Comparison of ENCODE assay signal across 9 cellular contexts in the genomic region with DNA sequence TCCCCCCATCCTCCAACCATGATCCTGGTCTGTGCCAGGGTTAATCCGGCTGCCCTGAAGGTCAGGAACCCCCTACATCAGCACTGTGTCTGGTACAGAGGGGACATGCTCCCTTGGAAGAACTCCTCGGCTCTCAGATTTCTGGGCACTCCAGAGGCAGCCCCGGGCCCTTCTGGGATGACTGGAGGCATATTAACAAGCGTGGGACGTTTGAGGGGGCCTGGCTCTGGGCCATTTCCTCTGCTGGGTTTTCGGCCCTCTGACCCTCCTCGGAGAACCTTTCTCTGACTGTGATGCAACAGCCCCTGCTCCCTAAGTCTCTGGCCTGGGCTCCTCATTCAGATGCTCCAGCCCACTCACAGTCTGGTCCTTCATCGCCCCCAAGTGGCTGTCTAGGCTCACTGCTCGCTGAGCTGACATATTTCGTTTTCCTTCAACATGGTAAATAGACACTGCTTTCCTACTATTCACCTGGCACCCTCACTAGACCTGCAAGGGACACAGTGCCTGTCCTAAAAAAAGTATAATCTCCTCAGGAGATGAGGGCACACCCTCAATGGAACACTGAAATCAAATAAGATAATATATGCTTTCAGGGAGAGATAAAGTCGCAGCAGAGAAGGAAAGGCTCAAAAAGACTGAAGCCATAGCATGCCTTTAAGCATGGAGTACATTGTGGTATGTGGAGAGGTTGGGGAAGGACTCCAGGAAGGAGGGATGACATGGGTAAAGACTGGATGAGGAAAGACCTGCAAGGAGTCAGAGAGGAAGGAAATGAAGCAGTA.
A peak's percentile ranks its signal among the peaks of the same experiment; 100 is the strongest.
DNase-seq lines count a peak whose midpoint lies in the region; ATAC-seq, FAIRE-seq and TF ChIP-seq lines count a peak whose summit lies in the region.
"Had no signal": no experiment of that assay in that cellular context is flagged by ENCODE, and none has a peak within 500 bp of the region (broad histone marks: within the 10 kb centered on the region; RNA-seq: fewer than 3 reads in every experiment).

No MANE protein-coding gene starts in this region.

- FAIRE-seq in kidney (lab: Jason Lieb, UNC), result no peak
- FAIRE-seq: islet of Langerhans had no signal

- no TSS peak for BruUV-seq in Panc1 (replicated peaks; lab: Mats Ljungman, UMichigan)
- no TSS peak for BruUV-seq in mammary epithelial cell (replicated peaks; lab: Mats Ljungman, UMichigan)

- no peaks in the 10 kb centered on the region for H3K36me3 ChIP-seq in Panc1 (ENCODE audit: control insufficient read depth, insufficient read depth, low read length)
- no peaks in the 10 kb centered on the region for H3K36me3 ChIP-seq in mammary epithelial cell (ENCODE audit: insufficient read depth, low read length)
- H3K36me3 ChIP-seq in kidney (ENCODE audit: control insufficient read depth in 1 of 2, insufficient read depth in 2 of 2, low read length in 2 of 2), result no peaks in the 10 kb centered on the region

- no peaks in the 10 kb centered on the region for H4K20me1 ChIP-seq in mammary epithelial cell (ENCODE audit: insufficient read depth, low read length)

- in situ Hi-C loops in Panc1 (cut with HindIII; ENCODE audit: low pct_unique_long_range_greater_than_20kb, low sequenced_read_pairs), result no loop called here
- in situ Hi-C loops in mammary epithelial cell (cut with MboI; ENCODE audit: low sequenced_read_pairs in 2 of 2), result loop anchor here (10.0 to 25.0 kb wide), 3 partner anchors 405 to 508 kb away; a partner anchor contains a TSS

- H3K9me3 Mint-ChIP-seq in stimulated activated effector memory CD8-positive, alpha-beta T cell treated with anti-CD3 and anti-CD28 coated beads, Interleukin-12 subunit alpha, Interleukin-12 subunit beta, amount 100 ng/mL, for 72 hours, result no peaks in the 10 kb centered on the region

- H3K4me3 ChIP-seq in Panc1 (ENCODE audit: low read depth in 2 of 2, low read length in 2 of 2) (no peak overlapping the region), mammary epithelial cell (replicated peaks in 1 of 3; ENCODE audit: insufficient read depth in 1 of 3, low read depth in 2 of 3, low read length in 3 of 3) (no peak overlapping the region), kidney (ENCODE audit: low read length in 2 of 2) (no peak overlapping the region)

- CTCF ChIA-PET in Panc1 (lab: Charles Lee), result interaction anchor here (1.7 to 1.8 kb wide), 2 partner anchors 405 to 522 kb away, joined by 4 to 6 read pairs; a partner anchor contains a TSS
- CTCF ChIA-PET in mammary epithelial cell (lab: Charles Lee; ENCODE audit: low non-redundant PET), result interaction anchor here (0.6 kb wide), 2 partner anchors 132 to 1204 kb away, joined by 3 read pairs; no protein-coding TSS in a partner anchor

- DNase-seq in activated T-cell treated with anti-CD3 and anti-CD28 coated beads, Interleukin-2, amount 50 U/mL, for 48 hours, result peak; percentile 47 to 48
- DNase-seq in activated T-cell treated with anti-CD3 and anti-CD28 coated beads, Interleukin-2, amount 50 U/mL, for 1 hour, result no peak
- DNase-seq in Panc1 (ENCODE audit: low read depth, low spot score), result peak; percentile 48
- peak; percentile 45 for DNase-seq in mammary epithelial cell
- peak; percentile 82 for DNase-seq in kidney
- DNase-seq in stimulated activated effector memory CD8-positive, alpha-beta T cell treated with anti-CD3 and anti-CD28 coated beads, Interleukin-12 subunit alpha, Interleukin-12 subunit beta, amount 100 ng/mL, for 72 hours (ENCODE audit: low spot score in 2 of 2), result peak; percentile 5 to 65

- H3K27me3 ChIP-seq in Panc1 (ENCODE audit: control insufficient read depth, insufficient read depth, low read length) (peaks cover 10% of the 10 kb centered on the region), mammary epithelial cell (ENCODE audit: insufficient read depth, low read length) (peaks cover 2% of the 10 kb centered on the region)

- H3K9ac ChIP-seq in mammary epithelial cell (ENCODE audit: insufficient read depth, low read length), result no peak overlapping the region
- no peak overlapping the region for H3K9ac ChIP-seq in kidney (ENCODE audit: low read length in 2 of 2)

- no peak overlapping the region for H3K27ac Mint-ChIP-seq in stimulated activated effector memory CD8-positive, alpha-beta T cell treated with anti-CD3 and anti-CD28 coated beads, Interleukin-12 subunit alpha, Interleukin-12 subunit beta, amount 100 ng/mL, for 72 hours

- no peaks in the 10 kb centered on the region for H3K36me3 Mint-ChIP-seq in stimulated activated effector memory CD8-positive, alpha-beta T cell treated with anti-CD3 and anti-CD28 coated beads, Interleukin-12 subunit alpha, Interleukin-12 subunit beta, amount 100 ng/mL, for 72 hours

- H3K9me3 ChIP-seq in Panc1 (ENCODE audit: control insufficient read depth, insufficient read depth, low read depth, low read length) (no peaks in the 10 kb centered on the region), mammary epithelial cell (replicated peaks; ENCODE audit: insufficient read depth, low read length) (no peaks in the 10 kb centered on the region), kidney (ENCODE audit: control insufficient read depth in 1 of 2, low read length in 2 of 2) (no peaks in the 10 kb centered on the region)

- dilution Hi-C loops in mammary epithelial cell (cut with HindIII; ENCODE audit: low sequenced_read_pairs), result no loop called here

- TF ChIP-seq CTCF in Panc1 (IDR thresholded peaks at IDR 0.05) (peak; percentile 91), mammary epithelial cell (conservative IDR thresholded peaks at IDR 0.05 in 1 of 2, IDR thresholded peaks at IDR 0.05 in 1 of 2; ENCODE audit: extremely low read depth in 1 of 2, insufficient read depth in 1 of 2, low read depth in 1 of 2, low read length in 2 of 2) (peak; percentile 93 to 95), kidney (IDR thresholded peaks at IDR 0.05; ENCODE audit: borderline replicate concordance, extremely low read depth, insufficient read depth) (peak; percentile 88)

- POLR2A ChIA-PET in Panc1 (lab: Charles Lee), result no interaction called here

- H3K4me2 ChIP-seq in mammary epithelial cell (ENCODE audit: insufficient read depth, low read depth, low read length), result no peak overlapping the region

- no peaks in the 10 kb centered on the region for H3K4me1 Mint-ChIP-seq in stimulated activated effector memory CD8-positive, alpha-beta T cell treated with anti-CD3 and anti-CD28 coated beads, Interleukin-12 subunit alpha, Interleukin-12 subunit beta, amount 100 ng/mL, for 72 hours

- no peak for TF ChIP-seq EP300 in Ishikawa (IDR thresholded peaks at IDR 0.05; ENCODE audit: borderline replicate concordance)

- ATAC-seq in GM21619 (IDR thresholded peaks at IDR 0.05; ENCODE audit: unreplicated experiment) (peak; percentile 76), Panc1 (peak; percentile 92)
- ATAC-seq in stimulated activated effector memory CD8-positive, alpha-beta T cell treated with anti-CD3 and anti-CD28 coated beads, Interleukin-12 subunit alpha, Interleukin-12 subunit beta, amount 100 ng/mL, for 72 hours, result peak; percentile 49

- no peaks in the 10 kb centered on the region for H3K4me1 ChIP-seq in Panc1 (ENCODE audit: control insufficient read depth, insufficient read depth, low read length)
- no peaks in the 10 kb centered on the region for H3K4me1 ChIP-seq in mammary epithelial cell (ENCODE audit: insufficient read depth, low read length)
- H3K4me1 ChIP-seq in kidney (ENCODE audit: control insufficient read depth in 1 of 2, insufficient read depth in 1 of 2, low read depth in 1 of 2, low read length in 2 of 2), result peaks cover 0 to 3% of the 10 kb centered on the region in 2 donors

- TF ChIP-seq RAD21 in Ishikawa (IDR thresholded peaks at IDR 0.05; ENCODE audit: low read depth), result peak; percentile 81

- WGBS in mammary epithelial cell (ENCODE audit: low coverage, missing lambda C conversion rate), result 30% methylated on average over 10 of the region's 11 CpGs

- H2AFZ ChIP-seq in mammary epithelial cell (ENCODE audit: low read depth, low read length), result no peak overlapping the region

- no peak overlapping the region for H3K27ac ChIP-seq in Panc1 (ENCODE audit: low read length)
- no peak overlapping the region for H3K27ac ChIP-seq in mammary epithelial cell (ENCODE audit: insufficient read depth, low read depth, low read length)
- no peak overlapping the region for H3K27ac ChIP-seq in kidney (ENCODE audit: low read depth in 2 of 2, low read length in 2 of 2)

- H3K4me3 Mint-ChIP-seq in stimulated activated effector memory CD8-positive, alpha-beta T cell treated with anti-CD3 and anti-CD28 coated beads, Interleukin-12 subunit alpha, Interleukin-12 subunit beta, amount 100 ng/mL, for 72 hours, result no peak overlapping the region

- intact Hi-C loops in Panc1 (cut with micrococcal nuclease; ENCODE audit: unreplicated experiment) (loop anchor here (1.0 to 10.0 kb wide), 4 partner anchors 215 to 885 kb away; no protein-coding TSS in a partner anchor), mammary epithelial cell (cut with micrococcal nuclease) (loop anchor here (1.0 to 10.0 kb wide), 7 partner anchors 345 to 885 kb away; no protein-coding TSS in a partner anchor), kidney (cut with DNase I) (loop anchor here (10.0 kb wide), 1 partner anchor 525 kb away; no protein-coding TSS in a partner anchor)

- H3K79me2 ChIP-seq in mammary epithelial cell (ENCODE audit: insufficient read depth, low read length), result no peaks in the 10 kb centered on the region

TF ChIP-seq in Ishikawa, 13 proteins besides CTCF, POLR2A, EP300 and RAD21 (continues in another document):
- TF ChIP-seq CEBPB (IDR thresholded peaks at IDR 0.05) (no peak), EGR1 (IDR thresholded peaks at IDR 0.05) (no peak)
- TF ChIP-seq, protein P1, sequence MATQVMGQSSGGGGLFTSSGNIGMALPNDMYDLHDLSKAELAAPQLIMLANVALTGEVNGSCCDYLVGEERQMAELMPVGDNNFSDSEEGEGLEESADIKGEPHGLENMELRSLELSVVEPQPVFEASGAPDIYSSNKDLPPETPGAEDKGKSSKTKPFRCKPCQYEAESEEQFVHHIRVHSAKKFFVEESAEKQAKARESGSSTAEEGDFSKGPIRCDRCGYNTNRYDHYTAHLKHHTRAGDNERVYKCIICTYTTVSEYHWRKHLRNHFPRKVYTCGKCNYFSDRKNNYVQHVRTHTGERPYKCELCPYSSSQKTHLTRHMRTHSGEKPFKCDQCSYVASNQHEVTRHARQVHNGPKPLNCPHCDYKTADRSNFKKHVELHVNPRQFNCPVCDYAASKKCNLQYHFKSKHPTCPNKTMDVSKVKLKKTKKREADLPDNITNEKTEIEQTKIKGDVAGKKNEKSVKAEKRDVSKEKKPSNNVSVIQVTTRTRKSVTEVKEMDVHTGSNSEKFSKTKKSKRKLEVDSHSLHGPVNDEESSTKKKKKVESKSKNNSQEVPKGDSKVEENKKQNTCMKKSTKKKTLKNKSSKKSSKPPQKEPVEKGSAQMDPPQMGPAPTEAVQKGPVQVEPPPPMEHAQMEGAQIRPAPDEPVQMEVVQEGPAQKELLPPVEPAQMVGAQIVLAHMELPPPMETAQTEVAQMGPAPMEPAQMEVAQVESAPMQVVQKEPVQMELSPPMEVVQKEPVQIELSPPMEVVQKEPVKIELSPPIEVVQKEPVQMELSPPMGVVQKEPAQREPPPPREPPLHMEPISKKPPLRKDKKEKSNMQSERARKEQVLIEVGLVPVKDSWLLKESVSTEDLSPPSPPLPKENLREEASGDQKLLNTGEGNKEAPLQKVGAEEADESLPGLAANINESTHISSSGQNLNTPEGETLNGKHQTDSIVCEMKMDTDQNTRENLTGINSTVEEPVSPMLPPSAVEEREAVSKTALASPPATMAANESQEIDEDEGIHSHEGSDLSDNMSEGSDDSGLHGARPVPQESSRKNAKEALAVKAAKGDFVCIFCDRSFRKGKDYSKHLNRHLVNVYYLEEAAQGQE (IDR thresholded peaks at IDR 0.05; ENCODE audit: low read depth), result no peak
